ENCODE assay signal across 1 cellular context in genomic region chr10:14991036-14991749, GRCh38.
A peak's percentile ranks its signal among the peaks of the same experiment; 100 is the strongest.
TF ChIP-seq lines count a peak whose summit lies in the region.

No MANE protein-coding gene starts in this region.

TF ChIP-seq in K562, 482 proteins besides CTCF, POLR2A, EP300 and RAD21:
- 0 out of 4 replicates have a peak, but pooled peaks of 1 of the 2 experiments have one; percentile 13 for TF ChIP-seq MAZ (CRISPR knock-in tag; conservative IDR thresholded peaks at IDR 0.05 in 1 of 2, IDR thresholded peaks at IDR 0.05 in 1 of 2)
- 0 out of 2 replicates have a peak, but pooled peaks have one; percentile 15 for TF ChIP-seq FOSL1 (tag; conservative IDR thresholded peaks at IDR 0.05)
